In the genomic region with DNA sequence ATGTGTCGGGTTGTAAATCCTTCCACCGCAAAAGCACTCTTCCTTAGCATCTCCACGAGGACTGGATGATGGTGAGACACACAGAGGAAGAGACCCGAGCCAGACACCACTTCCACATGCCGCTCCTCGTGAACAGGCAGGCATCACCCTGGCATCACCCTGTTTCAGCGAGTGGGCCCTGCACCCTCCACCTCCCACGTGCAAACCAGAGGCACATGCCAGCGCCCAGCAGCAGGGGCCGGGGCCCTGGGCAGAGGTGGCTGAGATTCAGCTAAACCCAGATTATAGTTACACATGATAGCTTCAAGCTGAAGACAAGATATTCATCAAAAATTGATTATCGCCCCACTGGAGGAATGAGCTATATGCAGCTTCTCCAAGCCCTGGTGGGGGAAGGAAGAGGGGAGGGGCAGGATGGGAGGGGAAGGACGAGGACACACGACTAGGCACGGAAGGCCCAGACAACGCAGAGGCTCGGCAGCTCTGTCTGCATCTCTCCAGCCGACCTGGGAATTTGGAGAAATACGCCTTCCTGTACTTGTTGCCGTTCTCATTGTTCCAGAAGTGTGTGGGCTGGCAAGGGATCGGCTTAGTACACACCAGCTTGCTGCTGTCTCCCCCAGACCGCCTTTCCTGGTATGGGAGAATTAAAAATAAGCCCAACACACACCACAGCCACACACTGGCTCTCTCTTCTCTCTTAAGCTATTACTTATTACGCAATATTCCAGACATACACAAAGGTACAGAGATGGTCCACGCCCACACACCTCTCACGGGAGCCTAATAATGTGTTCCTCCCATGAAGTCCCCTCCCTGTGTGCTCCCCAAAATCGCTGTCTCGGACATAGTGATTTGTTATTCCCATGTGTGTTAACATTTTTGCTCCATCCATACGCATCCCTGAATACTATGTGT, we compare ENCODE assay signal across 25 cellular contexts.
"Had no signal": no experiment of that assay in that cellular context is flagged by ENCODE, and none has a peak within 500 bp of the region (broad histone marks: within the 10 kb centered on the region; RNA-seq: fewer than 3 reads in every experiment).

No MANE protein-coding gene starts in this region.

- DNase-seq: activated CD4-positive, alpha-beta memory T cell treated with anti-CD3 and anti-CD28 coated beads, Interleukin-2, amount 10 ng/mL, durations not matched to agents 7 days and 5 days; activated CD4-positive, alpha-beta T cell treated with anti-CD3 and anti-CD28 coated beads, Interleukin-2, amount 10 ng/mL, durations not matched to agents 7 days and 5 days; activated CD4-positive, CD25-positive, alpha-beta regulatory T cell treated with anti-CD3 and anti-CD28 coated beads, Interleukin-2, amount 50 U/mL, for 72 hours; activated CD8-positive, alpha-beta memory T cell treated with anti-CD3 and anti-CD28 coated beads, Interleukin-2, amount 50 U/mL, for 48 hours; activated gamma-delta T cell treated with Interleukin-2 at 50 U/mL for 16 hours; activated naive CD4-positive, alpha-beta T cell treated with anti-CD3 and anti-CD28 coated beads, Interleukin-2, amount 50 U/mL, for 16 hours; activated T-cell treated with anti-CD3 and anti-CD28 coated beads, Interleukin-2, amount 50 U/mL, for 24 hours; amniotic stem cell; central memory CD4-positive, alpha-beta T cell; effector memory CD4-positive, alpha-beta T cell; erythroblast; islet precursor cell; left cardiac atrium; mammary epithelial cell; right cardiac atrium; stimulated activated CD4-positive, alpha-beta T cell treated with anti-CD3 and anti-CD28 coated beads, Interleukin-15, amount 100 ng/mL, for 24 hours; stimulated activated CD4-positive, alpha-beta T cell treated with anti-CD3 and anti-CD28 coated beads, Interleukin-2, amount 100 ng/mL, for 24 hours; stimulated activated naive CD4-positive, alpha-beta T cell; T-helper 17 cell; T1000 had no signal

- H3K9me3 ChIP-seq: gastroesophageal sphincter, vagina had no signal

- H3K4me3 Mint-ChIP-seq: activated CD4-positive, alpha-beta memory T cell treated with anti-CD3 and anti-CD28 coated beads, Interleukin-2, amount 10 ng/mL, durations not matched to agents 7 days and 5 days; activated CD4-positive, alpha-beta T cell treated with anti-CD3 and anti-CD28 coated beads, Interleukin-2, amount 10 ng/mL, durations not matched to agents 7 days and 5 days; activated T-cell treated with anti-CD3 and anti-CD28 coated beads, Interleukin-2, amount 50 U/mL, for 24 hours; T-helper 17 cell; type B pancreatic cell had no signal

- H3K4me1 ChIP-seq: gastroesophageal sphincter, parathyroid adenoma, vagina had no signal

- H3K36me3 ChIP-seq: gastroesophageal sphincter, vagina had no signal

- H2AFZ ChIP-seq: hepatocyte, parathyroid adenoma had no signal

- H3K27me3 Mint-ChIP-seq: activated CD4-positive, alpha-beta memory T cell treated with anti-CD3 and anti-CD28 coated beads, Interleukin-2, amount 10 ng/mL, durations not matched to agents 7 days and 5 days; activated CD4-positive, alpha-beta T cell treated with anti-CD3 and anti-CD28 coated beads, Interleukin-2, amount 10 ng/mL, durations not matched to agents 7 days and 5 days had no signal

- ATAC-seq: gastroesophageal sphincter, left cardiac atrium, right cardiac atrium, T-helper 17 cell had no signal

- H3K4me1 Mint-ChIP-seq: activated CD4-positive, alpha-beta memory T cell treated with anti-CD3 and anti-CD28 coated beads, Interleukin-2, amount 10 ng/mL, durations not matched to agents 7 days and 5 days had no signal

- H3K36me3 Mint-ChIP-seq: type B pancreatic cell had no signal

- H3K9me3 Mint-ChIP-seq: activated CD4-positive, alpha-beta memory T cell treated with anti-CD3 and anti-CD28 coated beads, Interleukin-2, amount 10 ng/mL, durations not matched to agents 7 days and 5 days; activated CD4-positive, alpha-beta T cell treated with anti-CD3 and anti-CD28 coated beads, Interleukin-2, amount 10 ng/mL, durations not matched to agents 7 days and 5 days; activated T-cell treated with anti-CD3 and anti-CD28 coated beads, Interleukin-2, amount 50 U/mL, for 24 hours; type B pancreatic cell had no signal

- H3K27ac ChIP-seq: gastroesophageal sphincter, hepatocyte, parathyroid adenoma, vagina had no signal

- H3K4me2 ChIP-seq: hepatocyte had no signal

- H3K27ac Mint-ChIP-seq: activated CD4-positive, alpha-beta memory T cell treated with anti-CD3 and anti-CD28 coated beads, Interleukin-2, amount 10 ng/mL, durations not matched to agents 7 days and 5 days; activated CD4-positive, alpha-beta T cell treated with anti-CD3 and anti-CD28 coated beads, Interleukin-2, amount 10 ng/mL, durations not matched to agents 7 days and 5 days; activated T-cell treated with anti-CD3 and anti-CD28 coated beads, Interleukin-2, amount 50 U/mL, for 24 hours; T-helper 17 cell; type B pancreatic cell had no signal

- H3K27me3 ChIP-seq: hepatocyte, vagina had no signal

- H3K4me3 ChIP-seq: gastroesophageal sphincter, hepatocyte, vagina had no signal

- H3K9ac ChIP-seq: parathyroid adenoma had no signal
